In genomic region chr17:75394332-75394918, GRCh38 we compare ENCODE assay signal across 8 cellular contexts. TPM values are rescaled to one million over a fixed set of nuclear protein-coding genes. Genes with fewer than 3 reads are reported as not detected.
DNase-seq lines count a peak whose midpoint lies in the region; ATAC-seq and TF ChIP-seq lines count a peak whose summit lies in the region.

No MANE protein-coding gene starts in this region.

- no peaks in the 10 kb centered on the region for H3K27me3 ChIP-seq in iPS-18a (ENCODE audit: control insufficient read depth, insufficient read depth, low read length)
- H3K27me3 ChIP-seq in subcutaneous abdominal adipose tissue (ENCODE audit: control insufficient read depth in 5 of 5, insufficient read depth in 4 of 5, low read length in 5 of 5): no peaks in the 10 kb centered on the region

- H3K36me3 Mint-ChIP-seq in CD14-positive monocyte (peaks cover 32 to 51% of the 10 kb centered on the region in 2 donors), activated B cell treated with CpG ODN at 0.5 μM for 24 hours (ENCODE audit: low read depth) (peaks cover 69% of the 10 kb centered on the region)

- H3K9me3 ChIP-seq in iPS-18a (ENCODE audit: control insufficient read depth, low read depth, low read length) (no peaks in the 10 kb centered on the region), subcutaneous abdominal adipose tissue (ENCODE audit: control insufficient read depth in 5 of 5, low read length in 5 of 5) (no peaks in the 10 kb centered on the region)

- H3K9ac ChIP-seq in iPS-18a (ENCODE audit: low read length): peak overlapping the region; percentile 66
- peak overlapping the region; percentile 47 to 89 (median 83) for H3K9ac ChIP-seq in subcutaneous abdominal adipose tissue (ENCODE audit: low read length in 5 of 5)

- H3K4me1 Mint-ChIP-seq in CD14-positive monocyte (peaks cover 74% of the 10 kb centered on the region), activated B cell treated with CpG ODN at 0.5 μM for 24 hours (peaks cover 84% of the 10 kb centered on the region)

- H3K27ac ChIP-seq in iPS-18a (ENCODE audit: low read length) (peak overlapping the region; percentile 48), subcutaneous abdominal adipose tissue (ENCODE audit: low read depth, low read length) (peak overlapping the region; percentile 80)

- CTCF ChIA-PET in activated B cell treated with CpG ODN at 0.5 μM for 24 hours (lab: Charles Lee): interaction anchor here (0.6 to 3.1 kb wide), 11 partner anchors 9 to 190 kb away, joined by 3 to 25 read pairs (median 5); partner anchors contain the start of genes MIF4GD and SLC25A19

- ATAC-seq in HG02763 (IDR thresholded peaks at IDR 0.05; ENCODE audit: unreplicated experiment) (peak; percentile 11), activated B cell treated with CpG ODN at 0.5 μM for 24 hours (ENCODE audit: low read depth) (peak; percentile 2), HG03175 (IDR thresholded peaks at IDR 0.05; ENCODE audit: unreplicated experiment) (no peak), HG02571 (IDR thresholded peaks at IDR 0.05; ENCODE audit: unreplicated experiment) (no peak), esophagus mucosa (no peak)

- DNase-seq in CD14-positive monocyte (ENCODE audit: low spot score): no peak
- no peak for DNase-seq in activated B cell treated with CpG ODN at 0.5 μM for 24 hours

- no peaks in the 10 kb centered on the region for H3K36me3 ChIP-seq in iPS-18a (ENCODE audit: control insufficient read depth, low read depth, low read length)
- H3K36me3 ChIP-seq in subcutaneous abdominal adipose tissue (ENCODE audit: control insufficient read depth in 5 of 5, insufficient read depth in 5 of 5, low read length in 5 of 5): peaks cover 0 to 10% (median 0%) of the 10 kb centered on the region in 5 donors

- intact Hi-C loops in CD14-positive monocyte (cut with micrococcal nuclease): loop anchor here in 1 of 2 donors (5.0 to 10.0 kb wide), 2 partner anchors 50 to 107 kb away; partner anchors contain the start of gene SLC25A19
- intact Hi-C loops in activated B cell treated with CpG ODN at 0.5 μM for 24 hours (cut with micrococcal nuclease): loop anchor here (5.0 kb wide), 1 partner anchor 47 kb away; no protein-coding TSS in a partner anchor

- H3K9me3 Mint-ChIP-seq in CD14-positive monocyte: no peaks in the 10 kb centered on the region
- H3K9me3 Mint-ChIP-seq in activated B cell treated with CpG ODN at 0.5 μM for 24 hours: no peaks in the 10 kb centered on the region

- H3K4me3 ChIP-seq in iPS-18a (ENCODE audit: low read length) (peak overlapping the region; percentile 76), subcutaneous abdominal adipose tissue (ENCODE audit: low read depth in 1 of 5, low read length in 5 of 5) (peak overlapping the region; percentile 71 to 94 (median 86))

- H3K27me3 Mint-ChIP-seq in CD14-positive monocyte (ENCODE audit: low read depth in 3 of 3) (no peaks in the 10 kb centered on the region), activated B cell treated with CpG ODN at 0.5 μM for 24 hours (no peaks in the 10 kb centered on the region)

- peak overlapping the region; percentile 80 to 90 for H3K4me3 Mint-ChIP-seq in CD14-positive monocyte
- H3K4me3 Mint-ChIP-seq in activated B cell treated with CpG ODN at 0.5 μM for 24 hours: peak overlapping the region; percentile 92

- TF ChIP-seq CTCF in CD14-positive monocyte (IDR thresholded peaks at IDR 0.05) (peak; percentile 6), activated B cell treated with CpG ODN at 0.5 μM for 24 hours (IDR thresholded peaks at IDR 0.05) (no peak)

- POLR2A ChIA-PET in activated B cell treated with CpG ODN at 0.5 μM for 24 hours (lab: Charles Lee): interaction anchor here (0.6 to 5.9 kb wide), 18 partner anchors 10 to 385 kb away, joined by 3 to 43 read pairs (median 6); partner anchors contain the start of genes GRB2, MRPL58 and SLC25A19

- H3K27ac Mint-ChIP-seq in CD14-positive monocyte (peak overlapping the region; percentile 85 to 95 (median 93)), activated B cell treated with CpG ODN at 0.5 μM for 24 hours (peak overlapping the region; percentile 88)

- H3K4me1 ChIP-seq in iPS-18a (ENCODE audit: control insufficient read depth, low read depth, low read length) (peaks cover 13% of the 10 kb centered on the region), subcutaneous abdominal adipose tissue (ENCODE audit: control insufficient read depth in 5 of 5, insufficient read depth in 5 of 5, low read length in 5 of 5) (peaks cover 13 to 66% (median 54%) of the 10 kb centered on the region in 5 donors)

RNA-seq across cellular contexts. Expression of gene GRB2, which starts 11.1 kb away (rescaled TPM):
- 100 to 1,000 TPM; 262 to 338 TPM for polyA plus RNA-seq in CD14-positive monocyte
- 307 and 320 TPM in 2 replicates for total RNA-seq in activated B cell treated with CpG ODN at 0.5 μM for 24 hours
- 64.4 TPM for total RNA-seq in esophagus mucosa

Comparison
In these comparisons a context has a peak if more than half of its experiments do, and no peak if none do; other contexts are left out.
1. ATAC-seq: peak in HG02763 (single experiment) and activated B cell treated with CpG ODN at 0.5 μM for 24 hours (single experiment); none in HG03175 (single experiment), HG02571 (single experiment) and esophagus mucosa (single experiment).